24 cellular contexts compared by ENCODE assay signal in genomic region chr17:28151001-28151400, GRCh38.
DNase-seq lines count a peak whose midpoint lies in the region; ATAC-seq and TF ChIP-seq lines count a peak whose summit lies in the region.
"Had no signal": no experiment of that assay in that cellular context is flagged by ENCODE, and none has a peak within 500 bp of the region (broad histone marks: within the 10 kb centered on the region; RNA-seq: fewer than 3 reads in every experiment).

No MANE protein-coding gene starts in this region.

- DNase-seq in Karpas-422 (peak; percentile 40), NCI-H1436 treated with DMSO at 0.1 percent for 48 hours (lab: John Stamatoyannopoulos, UW) (peak; percentile 98), NCI-H82 treated with DMSO at 0.1 percent for 48 hours (lab: John Stamatoyannopoulos, UW; ENCODE audit: unreplicated experiment) (peak; percentile 74), left kidney (ENCODE audit: low read depth, low spot score) (peak; percentile 17), NCI-H187 (lab: John Stamatoyannopoulos, UW) (no peak), Right ventricle myocardium superior (no peak), MM.1S (no peak)
- DNase-seq: activated CD4-positive, alpha-beta T cell treated with anti-CD3 and anti-CD28 coated beads, Interleukin-2, amount 50 U/mL, for 48 hours; activated CD4-positive, CD25-positive, alpha-beta regulatory T cell; activated CD8-positive, alpha-beta memory T cell treated with anti-CD3 and anti-CD28 coated beads, Interleukin-2, amount 50 U/mL, for 4 hours; AML-193; aorta; EL; GM23248; midbrain; naive thymus-derived CD8-positive, alpha-beta T cell; NCI-H2081 treated with DMSO at 0.1 percent for 48 hours; NCI-H526; OCI-M1; stimulated activated CD4-positive, alpha-beta T cell treated with anti-CD3 and anti-CD28 coated beads, Interleukin-2, amount 100 ng/mL, for 24 hours; upper lobe of left lung had no signal

- intact Hi-C loops in Right ventricle myocardium superior (cut with DNase I) = no loop called here

- H3K4me3 ChIP-seq in Karpas-422 (ENCODE audit: low read length) (no peak overlapping the region), MM.1S (ENCODE audit: low read length) (no peak overlapping the region)
- H3K4me3 ChIP-seq: GM23248, smooth muscle cell, upper lobe of left lung had no signal

- H2AFZ ChIP-seq in Karpas-422 (ENCODE audit: low read length) = no peak overlapping the region
- H2AFZ ChIP-seq in MM.1S (ENCODE audit: low read length) = no peak overlapping the region
- H2AFZ ChIP-seq: GM23248 had no signal

- H3K4me2 ChIP-seq in Karpas-422 (ENCODE audit: low read depth, low read length, poor library complexity, severe bottlenecking) (no peak overlapping the region), MM.1S (ENCODE audit: low read depth, low read length) (no peak overlapping the region)
- H3K4me2 ChIP-seq: smooth muscle cell had no signal

- H3K36me3 ChIP-seq in Karpas-422 (ENCODE audit: insufficient read depth, low read length) = peaks cover 6% of the 10 kb centered on the region; the same call in 1 of the 2 replicates
- H3K36me3 ChIP-seq in MM.1S (replicated peaks; ENCODE audit: insufficient read depth, low read length) = no peaks in the 10 kb centered on the region
- H3K36me3 ChIP-seq: upper lobe of left lung had no signal

- H3K9me3 ChIP-seq in Karpas-422 (ENCODE audit: low read length) = no peaks in the 10 kb centered on the region
- no peaks in the 10 kb centered on the region for H3K9me3 ChIP-seq in MM.1S (replicated peaks; ENCODE audit: insufficient read depth, low read length)
- H3K9me3 ChIP-seq: upper lobe of left lung had no signal

- H4K20me1 ChIP-seq in Karpas-422 (ENCODE audit: insufficient read depth, low read depth, low read length) (no peaks in the 10 kb centered on the region), MM.1S (ENCODE audit: insufficient read depth, low read length) (no peaks in the 10 kb centered on the region)

- ATAC-seq in HG02852 (IDR thresholded peaks at IDR 0.05; ENCODE audit: unreplicated experiment) (no peak), Right ventricle myocardium superior (ENCODE audit: poor library complexity) (no peak)
- ATAC-seq: activated naive CD4-positive, alpha-beta T cell treated with anti-CD3 and anti-CD28 coated beads, Interleukin-2, amount 50 U/mL, for 72 hours; naive thymus-derived CD8-positive, alpha-beta T cell had no signal

- H3K79me2 ChIP-seq in Karpas-422 (ENCODE audit: low read length) (0 out of 2 replicates have a peak, but pooled peaks cover 2% of the 10 kb centered on the region), MM.1S (ENCODE audit: low read length) (no peaks in the 10 kb centered on the region)

- TF ChIP-seq CTCF in MM.1S (IDR thresholded peaks at IDR 0.05; ENCODE audit: low read length) = no peak

- H3K27ac ChIP-seq in Karpas-422 (ENCODE audit: low read length) (peak overlapping the region; percentile 25; the same call in 1 of the 2 replicates), MM.1S (ENCODE audit: low read length) (no peak overlapping the region)
- H3K27ac ChIP-seq: GM23248, upper lobe of left lung had no signal

- no peaks in the 10 kb centered on the region for H3F3A ChIP-seq in MM.1S (ENCODE audit: insufficient read depth, low read length)

- H3K9ac ChIP-seq in Karpas-422 (ENCODE audit: low read length) (no peak overlapping the region), MM.1S (ENCODE audit: low read length) (no peak overlapping the region)
- H3K9ac ChIP-seq: GM23248 had no signal

- H3K27me3 ChIP-seq in Karpas-422 (ENCODE audit: low read length) (no peaks in the 10 kb centered on the region), MM.1S (replicated peaks; ENCODE audit: insufficient read depth, low read length) (no peaks in the 10 kb centered on the region)
- H3K27me3 ChIP-seq: upper lobe of left lung had no signal

- H3K9me2 ChIP-seq in Karpas-422 (replicated peaks; ENCODE audit: insufficient read depth, low read length) = no peaks in the 10 kb centered on the region
- H3K9me2 ChIP-seq in MM.1S (replicated peaks; ENCODE audit: insufficient read depth, low read length) = no peaks in the 10 kb centered on the region

- H3K4me1 ChIP-seq in Karpas-422 (ENCODE audit: low read length) (peaks cover 40% of the 10 kb centered on the region), MM.1S (ENCODE audit: low read length) (no peaks in the 10 kb centered on the region)
- H3K4me1 ChIP-seq: upper lobe of left lung had no signal

Comparison
In these comparisons a context has a peak if more than half of its experiments do, and no peak if none do; other contexts are left out.
1. DNase-seq: peak in Karpas-422 (single experiment), NCI-H1436 treated with DMSO at 0.1 percent for 48 hours (single experiment), NCI-H82 treated with DMSO at 0.1 percent for 48 hours (single experiment) and left kidney (single experiment); none in NCI-H187 (0 of 2), Right ventricle myocardium superior (single experiment) and MM.1S (single experiment).